In the genomic region with DNA sequence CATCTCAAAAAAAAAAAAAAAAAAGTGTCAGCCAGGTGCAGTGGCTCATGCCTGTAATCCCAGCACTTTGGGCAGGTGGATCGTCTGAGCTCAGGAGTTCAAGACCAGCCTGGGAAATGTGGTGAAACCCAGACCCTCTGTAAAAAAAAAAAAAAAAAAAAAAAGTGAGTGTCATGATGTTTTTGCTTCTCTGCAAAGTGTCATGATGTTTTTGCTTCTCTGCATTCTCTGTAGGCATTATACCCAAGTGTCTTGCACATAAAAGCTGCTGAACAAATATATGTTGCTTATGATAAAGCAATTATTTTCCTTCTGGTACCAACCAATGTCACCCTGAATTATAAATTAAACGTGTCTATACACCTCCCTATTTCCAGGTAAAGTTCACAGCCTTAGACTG, we compare ENCODE assay signal across 12 cellular contexts. TPM values are rescaled to one million over a fixed set of nuclear protein-coding genes. Genes with fewer than 3 reads are reported as not detected.
A peak's percentile ranks its signal among the peaks of the same experiment; 100 is the strongest.
DNase-seq lines count a peak whose midpoint lies in the region; ATAC-seq, FAIRE-seq and TF ChIP-seq lines count a peak whose summit lies in the region.
"Had no signal": no experiment of that assay in that cellular context is flagged by ENCODE, and none has a peak within 500 bp of the region (broad histone marks: within the 10 kb centered on the region; RNA-seq: fewer than 3 reads in every experiment).

No MANE protein-coding gene starts in this region.

- peak overlapping the region; percentile 17; the same call in 1 of the 2 replicates for H3K4me3 ChIP-seq in GM12864 (ENCODE audit: low read depth, low read length)
- H3K4me3 ChIP-seq in MG63, result peak overlapping the region; percentile 90
- no peak overlapping the region for H3K4me3 ChIP-seq in K562
- H3K4me3 ChIP-seq in neural cell (ENCODE audit: low read length), result peak overlapping the region; percentile 90

- intact Hi-C loops in K562 (cut with micrococcal nuclease), result no loop called here

- in situ Hi-C loops in K562 (cut with MboI), result loop anchor here (5.0 kb wide), 1 partner anchor 642 kb away; no protein-coding TSS in a partner anchor

- H3K9me1 ChIP-seq in K562 (ENCODE audit: control insufficient read depth, insufficient read depth, low read length), result no peaks in the 10 kb centered on the region

- H3K4me2 ChIP-seq in K562 (ENCODE audit: insufficient read depth, low read length) (peak overlapping the region; percentile 93), neural cell (ENCODE audit: low read length) (peak overlapping the region; percentile 72)

- TF ChIP-seq EP300 in K562 (IDR thresholded peaks at IDR 0.05; ENCODE audit: low read length) (no peak), neural cell (conservative IDR thresholded peaks at IDR 0.05; ENCODE audit: poor library complexity, severe bottlenecking) (no peak)

- TSS peak; percentile 38 for BruUV-seq in K562 (replicated peaks; lab: Mats Ljungman, UMichigan)

- H3K27me3 ChIP-seq in MG63 (no peaks in the 10 kb centered on the region), K562 (ENCODE audit: control insufficient read depth in 2 of 2, insufficient read depth in 2 of 2, low read length in 2 of 2) (no peaks in the 10 kb centered on the region), neural cell (ENCODE audit: insufficient read depth, low read depth, low read length) (no peaks in the 10 kb centered on the region)
- H3K27me3 ChIP-seq: testis had no signal

- DNase-seq in GM12864 (ENCODE audit: low read depth) (no peak), MG63 (no peak), K562 (ENCODE audit: extremely low read depth in 1 of 4, low spot score in 3 of 4) (no peak), GOT3 (lab: John Stamatoyannopoulos, UW) (no peak)
- DNase-seq: GF-D8, midbrain, NCI-H524 treated with DMSO at 0.1 percent for 48 hours, testis had no signal

- FAIRE-seq in K562 (lab: Jason Lieb, UNC), result no peak

- H2AFZ ChIP-seq in K562 (ENCODE audit: low read depth, low read length), result no peak overlapping the region
- H2AFZ ChIP-seq in neural cell (ENCODE audit: low read depth, low read length), result no peak overlapping the region

- H3K27ac ChIP-seq in K562 (ENCODE audit: extremely low read depth, low read depth, low read length), result no peak overlapping the region
- H3K27ac ChIP-seq in neural cell (ENCODE audit: low read length), result no peak overlapping the region
- H3K27ac ChIP-seq: testis had no signal

- POLR2A ChIA-PET in K562 (lab: Yijun Ruan, JAX), result interaction anchor here (0.6 to 1.3 kb wide), 5 partner anchors 8 to 500 kb away, joined by 3 to 5 read pairs (median 4); no protein-coding TSS in a partner anchor

- TF ChIP-seq RAD21 in K562 (CRISPR knock-in tag; conservative IDR thresholded peaks at IDR 0.05 in 1 of 2, IDR thresholded peaks at IDR 0.05 in 1 of 2) (no peak), neural cell (conservative IDR thresholded peaks at IDR 0.05) (no peak)

- H3K9me3 ChIP-seq in MG63, result no peaks in the 10 kb centered on the region
- no peaks in the 10 kb centered on the region for H3K9me3 ChIP-seq in K562 (replicated peaks; ENCODE audit: control insufficient read depth, insufficient read depth, low read depth, low read length)
- H3K9me3 ChIP-seq in neural cell (ENCODE audit: low read length), result no peaks in the 10 kb centered on the region
- H3K9me3 ChIP-seq: testis had no signal

- peaks cover 10 to 19% of the 10 kb centered on the region in 2 experiments; a peak in 4 of 5 replicates for H3K4me1 ChIP-seq in K562 (replicated peaks in 1 of 2; ENCODE audit: control insufficient read depth in 2 of 2, insufficient read depth in 2 of 2, low read length in 2 of 2)

- no peak for TF ChIP-seq POLR2A in K562 (conservative IDR thresholded peaks at IDR 0.05)

- TF ChIP-seq CTCF in GM12864 (IDR thresholded peaks at IDR 0.05; ENCODE audit: low read depth, low read length, missing control alignments) (no peak), K562 (IDR thresholded peaks at IDR 0.05 in 2 of 3, conservative IDR thresholded peaks at IDR 0.05 in 1 of 3; ENCODE audit: insufficient read depth in 2 of 3, low read depth in 1 of 3, low read length in 3 of 3) (no peak), neural cell (IDR thresholded peaks at IDR 0.05; ENCODE audit: poor library complexity, severe bottlenecking) (no peak)

- 68% methylated on average over 2 of the region's 2 CpGs for WGBS in K562 (ENCODE audit: insufficient coverage, low coverage, missing lambda C conversion rate)

- H3K9me2 ChIP-seq in neural cell (ENCODE audit: insufficient read depth, low read length), result no peaks in the 10 kb centered on the region

- H3K9ac ChIP-seq in K562 (ENCODE audit: insufficient read depth in 1 of 2, low read depth in 2 of 2, low read length in 2 of 2) (no peak overlapping the region), neural cell (ENCODE audit: low read length) (no peak overlapping the region)

- peaks cover 11% of the 10 kb centered on the region for H3K36me3 ChIP-seq in MG63
- H3K36me3 ChIP-seq in K562 (ENCODE audit: control insufficient read depth, insufficient read depth, low read length), result peaks cover 41% of the 10 kb centered on the region
- no peaks in the 10 kb centered on the region for H3K36me3 ChIP-seq in neural cell (ENCODE audit: insufficient read depth, low read length)

- H4K20me1 ChIP-seq in K562 (replicated peaks; ENCODE audit: control insufficient read depth, insufficient read depth, low read length) (no peaks in the 10 kb centered on the region), neural cell (ENCODE audit: insufficient read depth) (no peaks in the 10 kb centered on the region)

- H3F3A ChIP-seq in neural cell (ENCODE audit: insufficient read depth, low read length, poor library complexity, severe bottlenecking), result peaks cover 6% of the 10 kb centered on the region

- CTCF ChIA-PET in K562 (lab: Yijun Ruan, JAX; ENCODE audit: low intra/inter-chr PET ratio), result no interaction called here

- H3K79me2 ChIP-seq in K562 (ENCODE audit: control insufficient read depth, insufficient read depth, low read length) (peaks cover 62% of the 10 kb centered on the region), neural cell (replicated peaks; ENCODE audit: insufficient read depth, low read length) (peaks cover 42% of the 10 kb centered on the region)

- ATAC-seq in K562 (no peak), GM19324 (IDR thresholded peaks at IDR 0.05; ENCODE audit: low FRiP score, unreplicated experiment) (no peak), HG03520 (IDR thresholded peaks at IDR 0.05; ENCODE audit: unreplicated experiment) (no peak)

TF ChIP-seq in K562, 482 proteins besides CTCF, POLR2A, EP300 and RAD21 (continues in another document):
- no peak for TF ChIP-seq MAZ (CRISPR knock-in tag; conservative IDR thresholded peaks at IDR 0.05 in 1 of 2, IDR thresholded peaks at IDR 0.05 in 1 of 2)

TF ChIP-seq in neural cell, 6 proteins besides CTCF, POLR2A, EP300 and RAD21:
- TF ChIP-seq POLR2AphosphoS5 (IDR thresholded peaks at IDR 0.05), result no peak

RNA-seq across cellular contexts. Expression of a gene that starts 1.7 kb away (rescaled TPM):
- 65.9 and 85.3 TPM in 2 replicates for total RNA-seq in MG63 (2014; rRNA removed; shearing (Covaris generic); ENCODE audit: low replicate concordance)
- total RNA-seq in K562 (2011; cell fraction: chromatin; rRNA removed; ENCODE audit: low replicate concordance), result 131 and 137 TPM in 2 replicates
- 44.4 and 57.6 TPM in 2 replicates for total RNA-seq in K562 (2011; cell fraction: nucleolus; rRNA removed)
- 97.7 and 139 TPM in 2 replicates for total RNA-seq in K562 (2011; cell fraction: nucleoplasm; rRNA removed)
- 96.7 and 100 TPM in 2 replicates for total RNA-seq in K562 (2014; rRNA removed)
- total RNA-seq in K562 (2014; rRNA removed; fragmentation: Illumina TruSeq; extraction: Trizol), result 90.0 and 94.3 TPM in 2 replicates
- 107 and 109 TPM in 2 replicates for total RNA-seq in K562 (2015; rRNA removed; fragmentation: Illumina TruSeq; extraction: Trizol)
- total RNA-seq in K562 (2021), result 67.7 and 69.8 TPM in 2 replicates
- 74.2 and 77.7 TPM in 2 replicates for polyA plus RNA-seq in K562 (2011; rRNA removed)
- polyA plus RNA-seq in K562 (2011; cell fraction: cytosol; rRNA removed), result 57.4 and 72.2 TPM in 2 replicates
- 122 and 155 TPM in 2 replicates for polyA plus RNA-seq in K562 (2011; cell fraction: nucleus; rRNA removed)
- polyA plus RNA-seq in K562 (2012), result 96.5 and 113 TPM in 2 replicates
- polyA plus RNA-seq in K562 (2014; fragmentation: Illumina TruSeq; extraction: Trizol), result 61.9 and 70.4 TPM in 2 replicates
- 10 to 100 TPM; 16.9 to 27.1 TPM for polyA plus RNA-seq in K562 (2014; fragmentation: Nextera tagmentation; extraction: Ambion mirVana)
- polyA plus RNA-seq in K562 (2014; rRNA removed), result 83.4 and 85.7 TPM in 2 replicates
- 135 and 141 TPM in 2 replicates for polyA minus RNA-seq in K562 (2011; rRNA and poly(A)+ RNA removed)
- polyA minus RNA-seq in K562 (2011; cell fraction: cytosol; rRNA and poly(A)+ RNA removed), result 44.7 and 45.5 TPM in 2 replicates
- 45.8 and 86.9 TPM in 2 replicates for polyA minus RNA-seq in K562 (2011; cell fraction: nucleus; rRNA and poly(A)+ RNA removed)
- 92.4 and 110 TPM in 2 replicates for polyA plus RNA-seq in neural cell
- polyA minus RNA-seq in neural cell, result 110 and 118 TPM in 2 replicates

RNA-seq across cellular contexts. Expression of a gene that starts 58.1 kb away (rescaled TPM):
- not detected in 2 replicates for total RNA-seq in MG63 (2014; rRNA removed; shearing (Covaris generic); ENCODE audit: low replicate concordance)
- not detected in 2 replicates for total RNA-seq in K562 (2011; cell fraction: chromatin; rRNA removed; ENCODE audit: low replicate concordance)
- total RNA-seq in K562 (2011; cell fraction: nucleolus; rRNA removed), result not detected in 2 replicates
- not detected in 2 replicates for total RNA-seq in K562 (2011; cell fraction: nucleoplasm; rRNA removed)
- total RNA-seq in K562 (2014; rRNA removed) (0.18 TPM in 1 of 2 replicates, not detected in the other), K562 (2014; rRNA removed; fragmentation: Illumina TruSeq; extraction: Trizol) (0.07 and 0.16 TPM in 2 replicates), K562 (2015; rRNA removed; fragmentation: Illumina TruSeq; extraction: Trizol) (not detected in 2 replicates), K562 (2021) (not detected in 2 replicates)
- polyA plus RNA-seq in K562 (2011; rRNA removed) (0.04 and 0.08 TPM in 2 replicates), K562 (2014; fragmentation: Illumina TruSeq; extraction: Trizol) (0.14 and 0.18 TPM in 2 replicates), K562 (2014; fragmentation: Nextera tagmentation; extraction: Ambion mirVana) (under 1 TPM in 1 of 2 experiments, not detected in 1; 0.04 TPM), K562 (2014; rRNA removed) (0.18 TPM in 1 of 2 replicates, not detected in the other), neural cell (not detected in 2 replicates)
- polyA plus RNA-seq in K562 (2011; cell fraction: cytosol; rRNA removed), result 0.09 TPM in 1 of 2 replicates, not detected in the other
- not detected in 2 replicates for polyA plus RNA-seq in K562 (2011; cell fraction: nucleus; rRNA removed)
- polyA plus RNA-seq in K562 (2012), result 0.06 TPM in 1 of 2 replicates, not detected in the other
- polyA minus RNA-seq in K562 (2011; rRNA and poly(A)+ RNA removed), result not detected in 2 replicates
- not detected in 2 replicates for polyA minus RNA-seq in K562 (2011; cell fraction: cytosol; rRNA and poly(A)+ RNA removed)
- not detected in 2 replicates for polyA minus RNA-seq in K562 (2011; cell fraction: nucleus; rRNA and poly(A)+ RNA removed)
- not detected in 2 replicates for polyA minus RNA-seq in neural cell
- total RNA-seq: glomerular endothelial cell, testis had no signal
